ENCODE assay signal across 8 cellular contexts in the genomic region with DNA sequence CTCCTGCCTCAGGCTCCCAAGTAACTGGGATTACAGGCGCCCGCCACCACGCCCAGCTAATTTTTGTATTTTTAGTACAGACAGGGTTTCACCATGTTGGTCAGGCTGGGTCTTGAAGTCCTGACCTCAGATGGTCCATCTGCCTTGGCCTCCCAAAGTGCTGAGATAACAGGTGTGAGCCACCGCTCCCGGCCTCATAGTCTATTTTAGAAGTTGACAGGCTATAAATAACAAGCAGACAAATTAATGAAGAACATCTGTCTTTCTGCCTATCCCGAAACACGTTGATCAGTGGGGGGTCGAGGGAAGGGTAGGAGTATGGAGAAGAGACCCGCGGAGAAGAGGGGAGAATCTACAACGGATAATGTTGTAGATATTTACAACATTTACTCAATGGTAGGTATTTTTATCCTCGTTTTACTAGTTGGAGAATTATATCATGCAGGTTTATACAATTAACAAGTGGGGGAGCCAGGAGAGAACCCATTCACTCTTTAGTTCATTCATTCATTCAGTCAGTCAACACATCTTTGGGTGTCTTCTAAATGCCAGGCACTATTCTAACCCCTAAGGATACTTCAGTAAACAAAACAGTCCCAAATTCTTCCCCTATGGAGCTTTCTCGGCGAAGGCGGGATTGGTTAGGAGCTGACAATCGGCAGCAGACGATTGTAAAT. TPM values are rescaled to one million over a fixed set of nuclear protein-coding genes. Genes with fewer than 3 reads are reported as not detected.
A peak's percentile ranks its signal among the peaks of the same experiment; 100 is the strongest.
DNase-seq lines count a peak whose midpoint lies in the region; ATAC-seq and TF ChIP-seq lines count a peak whose summit lies in the region.

No MANE protein-coding gene starts in this region.

- H3K9me3 ChIP-seq in Peyer's patch (no peaks in the 10 kb centered on the region), gastroesophageal sphincter (no peaks in the 10 kb centered on the region), stomach smooth muscle (ENCODE audit: control insufficient read depth in 2 of 2, low read length in 2 of 2) (no peaks in the 10 kb centered on the region)

- ATAC-seq in gastroesophageal sphincter, result no peak
- no peak for ATAC-seq in GM18873 (IDR thresholded peaks at IDR 0.05; ENCODE audit: low FRiP score, unreplicated experiment)

- DNase-seq in NCI-H2171 treated with DMSO at 0.1 percent for 48 hours (lab: John Stamatoyannopoulos, UW) (peak; percentile 56), NCI-H2171 (lab: John Stamatoyannopoulos, UW) (no peak), Peyer's patch (no peak), islet precursor cell (no peak)
- DNase-seq in activated effector memory CD4-positive, alpha-beta T cell treated with anti-CD3 and anti-CD28 coated beads, Interleukin-2, amount 50 U/mL, for 16 hours, result no peak

- H3K36me3 ChIP-seq in Peyer's patch, result no peaks in the 10 kb centered on the region
- H3K36me3 ChIP-seq in gastroesophageal sphincter, result no peaks in the 10 kb centered on the region
- H3K36me3 ChIP-seq in stomach smooth muscle (ENCODE audit: control insufficient read depth in 2 of 2, insufficient read depth in 2 of 2, low read length in 2 of 2), result no peaks in the 10 kb centered on the region

- H3K4me1 ChIP-seq in Peyer's patch (peaks cover 0 to 18% (median 5%) of the 10 kb centered on the region in 4 donors), gastroesophageal sphincter (peaks cover 0 to 31% (median 3%) of the 10 kb centered on the region in 3 donors), stomach smooth muscle (ENCODE audit: control insufficient read depth, insufficient read depth, low read length) (peaks cover 13% of the 10 kb centered on the region)

- TF ChIP-seq EP300 in gastroesophageal sphincter (IDR thresholded peaks at IDR 0.05), result no peak

- peak overlapping the region; percentile 70 to 71 for H3K9ac ChIP-seq in stomach smooth muscle (ENCODE audit: low read length in 2 of 2)

- H3K27ac ChIP-seq in Peyer's patch (peak overlapping the region; percentile 96 to 100 (median 98)), gastroesophageal sphincter (peak overlapping the region in 3 of 4 donors; percentile 91 to 98 (median 98)), stomach smooth muscle (ENCODE audit: low read length) (no peak overlapping the region)

- WGBS in gastroesophageal sphincter (ENCODE audit: low coverage in 1 of 2), 2 donors, result 14 to 29% methylated on average over 12 to 15 of the region's 17 CpGs

- TF ChIP-seq CTCF in Peyer's patch (IDR thresholded peaks at IDR 0.05) (no peak), gastroesophageal sphincter (IDR thresholded peaks at IDR 0.05) (no peak)

- H3K27me3 ChIP-seq in Peyer's patch (no peaks in the 10 kb centered on the region), gastroesophageal sphincter (no peaks in the 10 kb centered on the region), stomach smooth muscle (ENCODE audit: control insufficient read depth in 1 of 2, insufficient read depth in 2 of 2, low read length in 2 of 2) (no peaks in the 10 kb centered on the region)

- TF ChIP-seq POLR2A in Peyer's patch (IDR thresholded peaks at IDR 0.05), result no peak
- TF ChIP-seq POLR2A in gastroesophageal sphincter (IDR thresholded peaks at IDR 0.05), result no peak

- peak overlapping the region; percentile 94 to 99 (median 98) for H3K4me3 ChIP-seq in Peyer's patch
- peak overlapping the region; percentile 97 to 99 for H3K4me3 ChIP-seq in gastroesophageal sphincter
- H3K4me3 ChIP-seq in stomach smooth muscle (ENCODE audit: low read length in 2 of 2), result peak overlapping the region; percentile 63 to 94

RNA-seq across cellular contexts. Expression of gene IFNAR2, which starts 0.5 kb away (rescaled TPM):
- total RNA-seq in Peyer's patch, result 10 to 100 TPM in 2 of 4 donors, 1 to 10 TPM in 2; 6.6 to 13.2 (median 9.7) TPM
- 10 to 100 TPM; 12.0 to 19.1 (median 14.7) TPM for total RNA-seq in gastroesophageal sphincter

RNA-seq across cellular contexts. Expression of gene IL10RB, which starts 36.9 kb away (rescaled TPM):
- total RNA-seq in Peyer's patch (10 to 100 TPM in 3 of 4 donors, 1 to 10 TPM in 1; 6.6 to 95.6 (median 74.0) TPM), gastroesophageal sphincter (10 to 100 TPM; 13.1 to 23.7 (median 20.5) TPM)
